In the genomic region with DNA sequence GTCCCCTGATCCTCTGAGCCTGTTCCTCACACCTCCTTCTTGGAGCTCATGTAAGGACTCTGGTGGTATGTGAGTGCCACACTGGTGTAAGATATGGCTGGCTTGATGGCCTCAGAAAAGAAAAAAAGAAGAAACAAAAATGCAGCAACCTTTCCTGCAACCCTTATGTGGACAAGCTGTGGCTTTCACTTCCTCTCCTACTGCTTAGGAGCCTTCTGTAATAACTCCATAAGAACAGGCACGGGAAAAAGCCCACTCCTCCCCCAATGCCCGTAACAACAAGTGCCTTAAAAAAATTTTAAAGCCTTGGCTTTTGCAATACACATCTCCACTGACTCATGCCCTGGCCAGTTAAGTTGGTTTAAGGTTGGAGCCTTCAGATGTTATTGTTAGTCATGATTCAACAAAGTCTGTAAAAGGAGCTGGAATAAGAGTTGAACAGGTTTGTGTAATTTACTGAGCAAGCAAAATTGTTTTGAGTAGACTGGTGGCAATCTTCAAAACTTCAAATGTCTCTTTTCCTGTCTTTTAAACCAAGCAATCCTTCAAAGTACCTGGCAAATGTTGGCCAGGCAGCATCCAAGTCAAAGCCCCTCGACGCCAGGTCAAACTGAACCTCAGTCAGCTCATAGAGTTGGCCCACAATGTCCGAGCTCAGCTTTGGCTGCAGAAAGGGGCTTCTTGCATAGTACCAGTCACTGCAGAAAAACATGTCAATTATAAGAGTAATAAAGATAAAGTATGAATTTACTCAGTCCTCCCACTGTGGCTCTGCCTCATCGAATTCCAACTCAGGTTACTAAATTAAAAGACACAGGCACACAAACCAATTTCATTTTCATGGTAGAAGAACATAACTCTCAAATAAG, we compare ENCODE assay signal across 8 cellular contexts. TPM values are rescaled to one million over a fixed set of nuclear protein-coding genes. Genes with fewer than 3 reads are reported as not detected.
DNase-seq lines count a peak whose midpoint lies in the region; ATAC-seq and TF ChIP-seq lines count a peak whose summit lies in the region.

No MANE protein-coding gene starts in this region.

- no peak for TF ChIP-seq CTCF in fibroblast of the aortic adventitia (IDR thresholded peaks at IDR 0.05; ENCODE audit: insufficient read depth, low read length)

- H3K36me3 Mint-ChIP-seq in activated CD8-positive, alpha-beta memory T cell treated with anti-CD3 and anti-CD28 coated beads, Interleukin-2, amount 10 ng/mL, durations not matched to agents 7 days and 5 days = peaks cover 80% of the 10 kb centered on the region

- H3K4me3 ChIP-seq in fibroblast of the aortic adventitia (ENCODE audit: low read depth, low read length) = no peak overlapping the region

- no peaks in the 10 kb centered on the region for H3K9me3 Mint-ChIP-seq in activated CD8-positive, alpha-beta memory T cell treated with anti-CD3 and anti-CD28 coated beads, Interleukin-2, amount 10 ng/mL, durations not matched to agents 7 days and 5 days (ENCODE audit: low read depth)

- DNase-seq in activated CD8-positive, alpha-beta memory T cell treated with anti-CD3 and anti-CD28 coated beads, Interleukin-2, amount 10 ng/mL, durations not matched to agents 7 days and 5 days = no peak
- no peak for DNase-seq in activated CD8-positive, alpha-beta memory T cell treated with anti-CD3 and anti-CD28 coated beads, Interleukin-2, amount 50 U/mL, for 48 hours
- DNase-seq in RPMI7951 (ENCODE audit: low read depth) = peak; percentile 66
- peak; percentile 92 for DNase-seq in fibroblast of the aortic adventitia (ENCODE audit: low read depth)
- peak; percentile 91 for DNase-seq in stromal cell of bone marrow (ENCODE audit: low read depth)
- DNase-seq in NCI-H2196 treated with DMSO at 0.1 percent for 48 hours (lab: John Stamatoyannopoulos, UW; ENCODE audit: unreplicated experiment) = no peak
- DNase-seq in effector CD4-positive, alpha-beta T cell = no peak
- DNase-seq in HT-29 (ENCODE audit: low spot score) = no peak

- peak overlapping the region; percentile 20 for H3K4me3 Mint-ChIP-seq in activated CD8-positive, alpha-beta memory T cell treated with anti-CD3 and anti-CD28 coated beads, Interleukin-2, amount 10 ng/mL, durations not matched to agents 7 days and 5 days

- peak overlapping the region; percentile 87 for H3K27ac Mint-ChIP-seq in activated CD8-positive, alpha-beta memory T cell treated with anti-CD3 and anti-CD28 coated beads, Interleukin-2, amount 10 ng/mL, durations not matched to agents 7 days and 5 days

- CTCF ChIA-PET in activated CD8-positive, alpha-beta memory T cell treated with anti-CD3 and anti-CD28 coated beads, Interleukin-2, amount 10 ng/mL, durations not matched to agents 7 days and 5 days (lab: Charles Lee) = interaction anchor here (0.5 to 2.6 kb wide), 11 partner anchors 9 to 1222 kb away, joined by 3 to 16 read pairs (median 4); no protein-coding TSS in a partner anchor

- ATAC-seq in activated CD8-positive, alpha-beta memory T cell treated with anti-CD3 and anti-CD28 coated beads, Interleukin-2, amount 10 ng/mL, durations not matched to agents 7 days and 5 days = peak; percentile 40

- no peaks in the 10 kb centered on the region for H3K27me3 Mint-ChIP-seq in activated CD8-positive, alpha-beta memory T cell treated with anti-CD3 and anti-CD28 coated beads, Interleukin-2, amount 10 ng/mL, durations not matched to agents 7 days and 5 days

- H3K4me1 Mint-ChIP-seq in activated CD8-positive, alpha-beta memory T cell treated with anti-CD3 and anti-CD28 coated beads, Interleukin-2, amount 10 ng/mL, durations not matched to agents 7 days and 5 days = peaks cover 91% of the 10 kb centered on the region

RNA-seq across cellular contexts. Expression of gene FYCO1, which starts 22.9 kb away (rescaled TPM):
- 10 to 100 TPM; 19.1 to 27.7 TPM for total RNA-seq in activated CD8-positive, alpha-beta memory T cell treated with anti-CD3 and anti-CD28 coated beads, Interleukin-2, amount 10 ng/mL, durations not matched to agents 7 days and 5 days
- 6.4 and 6.6 TPM in 2 replicates for total RNA-seq in RPMI7951 (2014; rRNA removed; shearing (Covaris generic))
- 28.0 and 57.8 TPM in 2 replicates for total RNA-seq in fibroblast of the aortic adventitia (ENCODE audit: low replicate concordance)
- 8.5 and 9.7 TPM in 2 replicates for total RNA-seq in HT-29 (2014; rRNA removed; shearing (Covaris generic))

RNA-seq across cellular contexts. Expression of gene CXCR6, which starts 29.5 kb away (rescaled TPM):
- 100 to 1,000 TPM in 1 of 2 experiments, 10 to 100 TPM in 1; 49.7 to 109 TPM for total RNA-seq in activated CD8-positive, alpha-beta memory T cell treated with anti-CD3 and anti-CD28 coated beads, Interleukin-2, amount 10 ng/mL, durations not matched to agents 7 days and 5 days
- total RNA-seq in RPMI7951 (2014; rRNA removed; shearing (Covaris generic)) = not detected in 2 replicates
- total RNA-seq in fibroblast of the aortic adventitia (ENCODE audit: low replicate concordance) = not detected in 2 replicates
- not detected in 2 replicates for total RNA-seq in HT-29 (2014; rRNA removed; shearing (Covaris generic))

RNA-seq across cellular contexts. Expression of gene XCR1, which starts 54.5 kb away (rescaled TPM):
- total RNA-seq in activated CD8-positive, alpha-beta memory T cell treated with anti-CD3 and anti-CD28 coated beads, Interleukin-2, amount 10 ng/mL, durations not matched to agents 7 days and 5 days = not detected
- total RNA-seq in RPMI7951 (2014; rRNA removed; shearing (Covaris generic)) = not detected in 2 replicates
- not detected in 2 replicates for total RNA-seq in fibroblast of the aortic adventitia (ENCODE audit: low replicate concordance)
- total RNA-seq in HT-29 (2014; rRNA removed; shearing (Covaris generic)) = not detected in 2 replicates

Comparison
In these comparisons a context has a peak if more than half of its experiments do, and no peak if none do; other contexts are left out.
1. DNase-seq: peak in RPMI7951 (single experiment), fibroblast of the aortic adventitia (single experiment) and stromal cell of bone marrow (single experiment); none in activated CD8-positive, alpha-beta memory T cell treated with anti-CD3 and anti-CD28 coated beads, Interleukin-2, amount 10 ng/mL, durations not matched to agents 7 days and 5 days (single experiment), activated CD8-positive, alpha-beta memory T cell treated with anti-CD3 and anti-CD28 coated beads, Interleukin-2, amount 50 U/mL, for 48 hours (single experiment), NCI-H2196 treated with DMSO at 0.1 percent for 48 hours (single experiment), effector CD4-positive, alpha-beta T cell (single experiment) and HT-29 (single experiment).
2. RNA of gene CXCR6, which starts 29.5 kb away (total RNA-seq): 49.7 to 109 TPM in activated CD8-positive, alpha-beta memory T cell treated with anti-CD3 and anti-CD28 coated beads, Interleukin-2, amount 10 ng/mL, durations not matched to agents 7 days and 5 days; not detected in RPMI7951, not detected in fibroblast of the aortic adventitia and not detected in HT-29; every median in the first group is over 10 times any median in the second.